In the genomic region with DNA sequence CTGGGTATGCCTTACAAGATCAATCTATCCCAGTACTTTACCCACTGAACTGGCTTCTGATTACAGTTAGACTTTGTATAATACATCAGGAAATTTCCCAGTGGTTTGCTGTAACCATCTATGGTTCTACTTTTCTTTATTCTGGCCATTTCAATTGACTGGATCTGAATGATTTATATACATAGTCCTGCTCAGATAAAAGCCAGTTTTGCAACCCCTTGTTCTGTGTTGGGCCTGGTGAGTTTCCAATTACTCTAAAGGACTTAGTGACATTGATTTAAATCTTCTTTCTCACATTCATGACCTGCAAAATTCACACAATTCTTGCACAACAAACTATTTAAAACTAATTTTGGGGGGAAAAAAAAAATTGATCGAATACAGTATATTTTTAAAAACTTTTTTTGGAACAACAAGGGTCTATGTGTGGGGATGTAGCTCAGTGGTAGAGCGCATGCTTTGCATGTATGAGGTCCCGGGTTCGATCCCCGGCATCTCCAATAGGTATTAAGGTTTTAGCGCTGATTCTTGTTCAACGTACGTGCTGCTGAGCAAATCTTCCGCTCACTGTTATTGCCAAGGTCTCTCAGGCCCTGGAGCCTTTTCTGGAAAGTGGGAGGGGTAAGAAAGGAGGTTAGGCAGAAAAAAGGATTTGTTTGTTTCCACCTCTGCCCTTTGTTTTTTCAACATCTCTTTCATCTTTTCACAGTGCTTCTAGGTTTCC, we compare ENCODE assay signal across 8 cellular contexts.
DNase-seq lines count a peak whose midpoint lies in the region; ATAC-seq, FAIRE-seq and TF ChIP-seq lines count a peak whose summit lies in the region.

No MANE protein-coding gene starts in this region.

- H3K4me2 ChIP-seq in HepG2 (ENCODE audit: low read depth, low read length), result peak overlapping the region; percentile 25

- TF ChIP-seq CTCF in HepG2 (CRISPR knock-in tag; IDR thresholded peaks at IDR 0.05) (no peak), right lobe of liver (IDR thresholded peaks at IDR 0.05) (no peak), Panc1 (IDR thresholded peaks at IDR 0.05) (no peak), psoas muscle (IDR thresholded peaks at IDR 0.05) (no peak)

- ATAC-seq in HepG2 (peak; percentile 72), right lobe of liver (no peak), Panc1 (peak; percentile 97), esophagus mucosa (peak; percentile 44), HG03571 (IDR thresholded peaks at IDR 0.05; ENCODE audit: unreplicated experiment) (no peak), psoas muscle (no peak)

- TF ChIP-seq POLR2A in HepG2 (IDR thresholded peaks at IDR 0.05; ENCODE audit: insufficient read depth in 1 of 2, low read depth in 2 of 2, low read length in 2 of 2) (no peak), right lobe of liver (IDR thresholded peaks at IDR 0.05) (no peak)

- no peak overlapping the region for H3K27ac ChIP-seq in HepG2 (ENCODE audit: extremely low read length, insufficient read depth, low read length)
- no peak overlapping the region for H3K27ac ChIP-seq in right lobe of liver
- H3K27ac ChIP-seq in Panc1 (ENCODE audit: low read length), result no peak overlapping the region; the same call in 1 of the 2 replicates
- H3K27ac ChIP-seq in psoas muscle, result no peak overlapping the region

- H3K4me1 ChIP-seq in HepG2 (ENCODE audit: insufficient read depth, low read length) (peaks cover 11% of the 10 kb centered on the region; the same call in 1 of the 2 replicates), right lobe of liver (peaks cover 0 to 1% (median 0%) of the 10 kb centered on the region in 4 donors), Panc1 (ENCODE audit: control insufficient read depth, insufficient read depth, low read length) (peaks cover 8% of the 10 kb centered on the region), psoas muscle (no peaks in the 10 kb centered on the region)

- no peaks in the 10 kb centered on the region for H4K20me1 ChIP-seq in HepG2 (ENCODE audit: insufficient read depth, low read length)

- H3K36me3 ChIP-seq in HepG2 (replicated peaks in 1 of 2; ENCODE audit: control insufficient read depth in 1 of 2, insufficient read depth in 2 of 2, low read length in 2 of 2) (no peaks in the 10 kb centered on the region), right lobe of liver (no peaks in the 10 kb centered on the region), Panc1 (ENCODE audit: control insufficient read depth, insufficient read depth, low read length) (no peaks in the 10 kb centered on the region), psoas muscle (ENCODE audit: insufficient read depth in 1 of 2, low read depth in 1 of 2) (no peaks in the 10 kb centered on the region)

- H3K9me3 ChIP-seq in HepG2 (ENCODE audit: low read length), result no peaks in the 10 kb centered on the region
- H3K9me3 ChIP-seq in right lobe of liver, result no peaks in the 10 kb centered on the region
- no peaks in the 10 kb centered on the region for H3K9me3 ChIP-seq in Panc1 (ENCODE audit: control insufficient read depth, insufficient read depth, low read depth, low read length)
- no peaks in the 10 kb centered on the region for H3K9me3 ChIP-seq in psoas muscle

- H3K27me3 ChIP-seq in HepG2 (ENCODE audit: control insufficient read depth in 1 of 2, insufficient read depth in 2 of 2, low read length in 2 of 2) (no peaks in the 10 kb centered on the region), right lobe of liver (peaks cover 0 to 3% of the 10 kb centered on the region in 2 donors), Panc1 (ENCODE audit: control insufficient read depth, insufficient read depth, low read length) (no peaks in the 10 kb centered on the region), psoas muscle (ENCODE audit: insufficient read depth in 3 of 3, low read length in 2 of 3) (peaks cover 0 to 16% (median 0%) of the 10 kb centered on the region in 3 donors)

- 1% methylated on average over 9 of the region's 9 CpGs for WGBS in HepG2 (ENCODE audit: low lambda C conversion rate)
- WGBS in right lobe of liver (ENCODE audit: insufficient coverage, low coverage, low lambda C conversion rate, missing lambda C conversion rate), result 11% methylated on average over 9 of the region's 9 CpGs
- 18 to 25% (median 21%) methylated on average over 9 of the region's 9 CpGs for WGBS in psoas muscle, 3 donors

- H3K9ac ChIP-seq in HepG2 (ENCODE audit: insufficient read depth, low read depth, low read length), result no peak overlapping the region

- H3K4me3 ChIP-seq in HepG2 (replicated peaks in 1 of 3; ENCODE audit: insufficient read depth in 1 of 3, low read depth in 2 of 3, low read length in 3 of 3), result 0 out of 6 replicates have a peak overlapping the region, but pooled peaks of 1 of the 3 experiments have one; percentile 5
- no peak overlapping the region for H3K4me3 ChIP-seq in right lobe of liver
- H3K4me3 ChIP-seq in Panc1 (ENCODE audit: low read depth in 2 of 2, low read length in 2 of 2), result peak overlapping the region; percentile 41 to 50
- no peak overlapping the region for H3K4me3 ChIP-seq in psoas muscle

- in situ Hi-C loops in HepG2 (cut with HindIII; ENCODE audit: extremely low pct_ligation_motif_present, low pct_unique_long_range_greater_than_20kb) (no loop called here), Panc1 (cut with HindIII; ENCODE audit: low pct_unique_long_range_greater_than_20kb, low sequenced_read_pairs) (no loop called here)

- BruUV-seq in HepG2 (replicated peaks; lab: Mats Ljungman, UMichigan) (no TSS peak), Panc1 (replicated peaks; lab: Mats Ljungman, UMichigan) (no TSS peak)

- H2AFZ ChIP-seq in HepG2 (ENCODE audit: low read length), result no peak overlapping the region

- H3K79me2 ChIP-seq in HepG2 (ENCODE audit: insufficient read depth, low read length), result no peaks in the 10 kb centered on the region

- intact Hi-C loops in HepG2 (cut with micrococcal nuclease; ENCODE audit: unreplicated experiment), result loop anchor here (1.0 kb wide), 1 partner anchor 33 kb away; no protein-coding TSS in a partner anchor
- intact Hi-C loops in right lobe of liver (cut with DNase I), result no loop called here
- intact Hi-C loops in Panc1 (cut with micrococcal nuclease; ENCODE audit: unreplicated experiment), result loop anchor here (5.0 kb wide), 1 partner anchor 36 kb away; no protein-coding TSS in a partner anchor
- intact Hi-C loops in psoas muscle (cut with DNase I), result no loop called here

- TF ChIP-seq EP300 in HepG2 (IDR thresholded peaks at IDR 0.05; ENCODE audit: low read depth in 2 of 2, low read length in 2 of 2) (no peak), HepG2 (CRISPR knock-in tag; IDR thresholded peaks at IDR 0.05; ENCODE audit: borderline replicate concordance) (no peak)

- no peak for TF ChIP-seq RAD21 in HepG2 (CRISPR knock-in tag; IDR thresholded peaks at IDR 0.05)

- POLR2A ChIA-PET in HepG2 (lab: Yijun Ruan, JAX), result interaction anchor here (0.8 to 1.3 kb wide), 2 partner anchors 8 to 836 kb away, joined by 3 to 5 read pairs; no protein-coding TSS in a partner anchor
- POLR2A ChIA-PET in Panc1 (lab: Charles Lee), result no interaction called here

- FAIRE-seq in HepG2 (lab: Jason Lieb, UNC), result no peak

- CTCF ChIA-PET in HepG2 (lab: Yijun Ruan, JAX; ENCODE audit: low intra/inter-chr PET ratio, low total read pairs), result no interaction called here
- CTCF ChIA-PET in Panc1 (lab: Charles Lee), result no interaction called here

- DNase-seq in HepG2 (ENCODE audit: low spot score) (peak; percentile 69), right lobe of liver (no peak), Panc1 (ENCODE audit: low read depth, low spot score) (peak; percentile 90), psoas muscle (no peak), globus pallidus (ENCODE audit: low spot score) (no peak)
- peak; percentile 35 for DNase-seq in stimulated activated CD8-positive, alpha-beta memory T cell treated with anti-CD3 and anti-CD28 coated beads, Interleukin-7, amount 100 ng/mL, for 24 hours (ENCODE audit: low read depth)

TF ChIP-seq in HepG2, 621 proteins besides CTCF, POLR2A, EP300 and RAD21 (continues in another document):
- TF ChIP-seq SRF (IDR thresholded peaks at IDR 0.05; ENCODE audit: low read depth, low read length), result peak; percentile 21; the same call in 1 of the 2 replicates
- no peak for TF ChIP-seq CBFB (CRISPR knock-in tag; IDR thresholded peaks at IDR 0.05)
- TF ChIP-seq ZNF781 (CRISPR knock-in tag; IDR thresholded peaks at IDR 0.05; ENCODE audit: borderline replicate concordance, not compliant biosample characterization), result no peak
- TF ChIP-seq ZSCAN22 (CRISPR knock-in tag; IDR thresholded peaks at IDR 0.05), result no peak
- no peak for TF ChIP-seq SOX5 (CRISPR knock-in tag; IDR thresholded peaks at IDR 0.05; ENCODE audit: borderline replicate concordance)
- TF ChIP-seq IKZF5 (CRISPR knock-in tag; IDR thresholded peaks at IDR 0.05), result peak; percentile 61; the same call in 1 of the 2 replicates
- TF ChIP-seq, protein P1, sequence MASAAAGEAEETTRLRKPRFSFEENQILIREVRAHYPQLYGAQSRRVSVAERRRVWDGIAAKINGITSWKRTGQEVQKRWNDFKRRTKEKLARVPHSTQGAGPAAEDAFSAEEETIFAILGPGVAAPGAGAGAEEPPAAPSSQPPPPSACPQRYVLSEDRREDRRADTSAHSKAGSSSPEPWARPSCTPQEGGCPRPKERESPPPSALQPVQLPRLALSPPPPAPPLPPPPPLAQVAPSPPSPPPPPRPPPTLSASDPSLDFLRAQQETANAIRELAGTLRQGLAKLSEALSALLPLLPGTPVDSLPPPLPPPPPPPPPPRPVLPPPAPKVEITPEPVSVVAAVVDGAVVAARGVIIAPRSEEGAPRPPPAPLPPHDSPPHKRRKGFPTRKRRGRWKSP (CRISPR knock-in tag; IDR thresholded peaks at IDR 0.05), result peak; percentile 47; the same call in 1 of the 2 replicates
- TF ChIP-seq MAFG (CRISPR knock-in tag; IDR thresholded peaks at IDR 0.05), result no peak
- TF ChIP-seq, protein P2, sequence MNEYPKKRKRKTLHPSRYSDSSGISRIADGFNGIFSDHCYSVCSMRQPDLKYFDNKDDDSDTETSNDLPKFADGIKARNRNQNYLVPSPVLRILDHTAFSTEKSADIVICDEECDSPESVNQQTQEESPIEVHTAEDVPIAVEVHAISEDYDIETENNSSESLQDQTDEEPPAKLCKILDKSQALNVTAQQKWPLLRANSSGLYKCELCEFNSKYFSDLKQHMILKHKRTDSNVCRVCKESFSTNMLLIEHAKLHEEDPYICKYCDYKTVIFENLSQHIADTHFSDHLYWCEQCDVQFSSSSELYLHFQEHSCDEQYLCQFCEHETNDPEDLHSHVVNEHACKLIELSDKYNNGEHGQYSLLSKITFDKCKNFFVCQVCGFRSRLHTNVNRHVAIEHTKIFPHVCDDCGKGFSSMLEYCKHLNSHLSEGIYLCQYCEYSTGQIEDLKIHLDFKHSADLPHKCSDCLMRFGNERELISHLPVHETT (CRISPR knock-in tag; conservative IDR thresholded peaks at IDR 0.05), result no peak

Comparison
In these comparisons a context has a peak if more than half of its experiments do, and no peak if none do; other contexts are left out.
1. ATAC-seq: peak in HepG2 (single experiment), Panc1 (single experiment) and esophagus mucosa (single experiment); none in right lobe of liver (0 of 4), HG03571 (single experiment) and psoas muscle (0 of 4).
2. DNase-seq: peak in HepG2 (single experiment), Panc1 (single experiment) and stimulated activated CD8-positive, alpha-beta memory T cell treated with anti-CD3 and anti-CD28 coated beads, Interleukin-7, amount 100 ng/mL, for 24 hours (single experiment); none in right lobe of liver (0 of 3), psoas muscle (0 of 2) and globus pallidus (single experiment).
3. intact Hi-C loops: an anchor here in HepG2 (1.0 kb wide) and Panc1 (5.0 kb wide); none called in right lobe of liver and psoas muscle.
4. H3K4me3 ChIP-seq: peak in Panc1 (2 of 2); none in right lobe of liver (0 of 3) and psoas muscle (single experiment).